Comparison of ENCODE assay signal across 13 cellular contexts in the genomic region with DNA sequence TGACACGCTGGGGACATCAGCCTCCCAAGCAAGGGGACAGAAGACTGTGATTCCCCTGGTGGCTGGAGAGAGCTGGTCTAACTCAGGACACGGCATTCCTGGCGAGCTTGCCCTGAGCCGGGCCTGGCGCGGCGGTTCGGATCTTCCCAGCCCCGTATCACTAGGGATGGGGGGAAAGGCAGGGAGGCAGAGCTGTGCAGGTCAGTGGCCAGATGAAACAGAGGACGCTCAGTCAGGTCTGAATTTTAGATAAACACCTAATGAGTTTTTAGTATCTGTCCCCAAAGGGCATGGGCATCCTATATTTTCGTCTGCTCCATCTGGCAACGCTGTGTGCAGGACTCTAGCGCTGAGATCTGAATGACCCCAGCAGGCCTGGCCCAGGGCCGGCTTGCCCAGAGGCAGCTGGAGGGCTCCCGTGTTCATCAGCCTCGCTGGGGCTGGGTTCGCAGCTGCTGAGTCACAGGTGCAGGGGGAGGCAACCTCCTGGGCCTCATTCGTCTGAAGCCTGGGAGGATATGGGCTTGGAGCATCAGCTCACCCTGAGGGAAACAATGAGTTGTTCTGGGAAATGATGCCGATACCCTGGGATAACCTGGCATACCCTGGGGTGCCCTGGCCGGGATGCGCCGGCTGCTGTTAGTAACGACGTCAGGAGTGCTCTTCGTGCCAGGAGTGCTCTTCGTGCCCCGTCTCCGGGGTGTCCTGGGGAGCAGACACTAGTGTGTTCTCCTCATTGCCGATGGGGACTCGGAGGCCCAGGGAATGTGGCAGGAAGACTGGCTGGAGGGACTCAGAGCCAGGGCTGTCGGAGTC. TPM values are rescaled to one million over a fixed set of nuclear protein-coding genes. Genes with fewer than 3 reads are reported as not detected.
DNase-seq lines count a peak whose midpoint lies in the region; ATAC-seq and TF ChIP-seq lines count a peak whose summit lies in the region.
"Had no signal": no experiment of that assay in that cellular context is flagged by ENCODE, and none has a peak within 500 bp of the region (broad histone marks: within the 10 kb centered on the region; RNA-seq: fewer than 3 reads in every experiment).

No MANE protein-coding gene starts in this region.

- no peak for TF ChIP-seq CTCF in RWPE1 (conservative IDR thresholded peaks at IDR 0.05; ENCODE audit: low read depth)

- no peak overlapping the region for H3K27ac ChIP-seq in GM23248
- no peak overlapping the region for H3K27ac ChIP-seq in RWPE1
- H3K27ac ChIP-seq: ascending aorta, hepatocyte had no signal

- H3F3A ChIP-seq in GM23248 (ENCODE audit: insufficient read depth): no peaks in the 10 kb centered on the region

- 86 to 88% methylated on average over 28 to 31 of the region's 31 CpGs for WGBS in GM23248 (ENCODE audit: low coverage in 1 of 2, low lambda C conversion rate in 2 of 2, missing lambda C conversion rate in 2 of 2), 2 experiments

- H3K9ac ChIP-seq in GM23248: no peak overlapping the region

- POLR2A ChIA-PET in RWPE1 (lab: Yijun Ruan, JAX; ENCODE audit: low non-redundant PET): no interaction called here

- no peaks in the 10 kb centered on the region for H3K4me1 ChIP-seq in GM23248 (ENCODE audit: insufficient read depth)
- H3K4me1 ChIP-seq: ascending aorta had no signal

- no peaks in the 10 kb centered on the region for H3K36me3 ChIP-seq in GM23248 (ENCODE audit: low read depth)
- H3K36me3 ChIP-seq: ascending aorta had no signal

- no peak overlapping the region for H2AFZ ChIP-seq in GM23248
- H2AFZ ChIP-seq: hepatocyte had no signal

- H3K79me2 ChIP-seq in GM23248 (ENCODE audit: insufficient read depth): no peaks in the 10 kb centered on the region
- H3K79me2 ChIP-seq: hepatocyte had no signal

- DNase-seq in A172 (ENCODE audit: low spot score) (peak; percentile 87), GM23248 (peak; percentile 21), RWPE1 (ENCODE audit: low spot score) (peak; percentile 77), islet precursor cell (peak; percentile 88), dedifferentiated amniotic fluid mesenchymal stem cell (ENCODE audit: extremely low spot score) (no peak)
- no peak for DNase-seq in central memory CD4-positive, alpha-beta T cell
- no peak for DNase-seq in activated T-cell treated with anti-CD3 and anti-CD28 coated beads, Interleukin-2, amount 50 U/mL, for 1 hour
- DNase-seq: C1 segment of cervical spinal cord, midbrain, retina had no signal

- CTCF ChIA-PET in RWPE1 (lab: Yijun Ruan, JAX): interaction anchor here (1.0 to 1.3 kb wide), 2 partner anchors 155 to 160 kb away, joined by 3 to 4 read pairs; no protein-coding TSS in a partner anchor

- no peaks in the 10 kb centered on the region for H3K27me3 ChIP-seq in GM23248 (replicated peaks; ENCODE audit: insufficient read depth)
- H3K27me3 ChIP-seq: ascending aorta, hepatocyte had no signal

- H3K4me2 ChIP-seq in GM23248 (ENCODE audit: unreplicated experiment): no peak overlapping the region
- H3K4me2 ChIP-seq: hepatocyte had no signal

- no peaks in the 10 kb centered on the region for H4K20me1 ChIP-seq in GM23248 (ENCODE audit: insufficient read depth)

- in situ Hi-C loops in GM23248 (cut with MboI): no loop called here

- H3K9me2 ChIP-seq in GM23248 (ENCODE audit: insufficient read depth): no peaks in the 10 kb centered on the region

- no peak overlapping the region for H3K4me3 ChIP-seq in GM23248
- H3K4me3 ChIP-seq: ascending aorta, hepatocyte had no signal

- no peaks in the 10 kb centered on the region for H3K9me3 ChIP-seq in GM23248 (ENCODE audit: low read depth)

- no peak for ATAC-seq in GM19467 (IDR thresholded peaks at IDR 0.05; ENCODE audit: unreplicated experiment)

RNA-seq across cellular contexts. Expression of a gene that starts 48.1 kb away (rescaled TPM):
- 101 and 102 TPM in 2 replicates for total RNA-seq in A172 (2014; rRNA removed; shearing (Covaris generic))
- total RNA-seq in GM23248 (2014; rRNA removed; shearing (Covaris generic)): 36.5 and 65.4 TPM in 2 replicates
- polyA plus RNA-seq in GM23248 (2016; fragmentation: Nextera tagmentation; extraction: Ambion mirVana): 58.9 and 59.6 TPM in 2 replicates

Comparison
In these comparisons a context has a peak if more than half of its experiments do, and no peak if none do; other contexts are left out.
1. DNase-seq: peak in A172 (single experiment), GM23248 (single experiment), RWPE1 (single experiment) and islet precursor cell (single experiment); none in central memory CD4-positive, alpha-beta T cell (single experiment), dedifferentiated amniotic fluid mesenchymal stem cell (single experiment) and activated T-cell treated with anti-CD3 and anti-CD28 coated beads, Interleukin-2, amount 50 U/mL, for 1 hour (single experiment).